In genomic region chr3:170429050-170429449, GRCh38 we compare ENCODE assay signal across 10 cellular contexts. TPM values are rescaled to one million over a fixed set of nuclear protein-coding genes. Genes with fewer than 3 reads are reported as not detected.
A peak's percentile ranks its signal among the peaks of the same experiment; 100 is the strongest.
DNase-seq lines count a peak whose midpoint lies in the region; ATAC-seq and TF ChIP-seq lines count a peak whose summit lies in the region.
"Had no signal": no experiment of that assay in that cellular context is flagged by ENCODE, and none has a peak within 500 bp of the region (broad histone marks: within the 10 kb centered on the region; RNA-seq: fewer than 3 reads in every experiment).

No MANE protein-coding gene starts in this region.

- no peak overlapping the region for H3K4me3 ChIP-seq in BLaER1 treated with 17β-estradiol and CSF1 and Interleukin-3, amounts not matched to agents 10 nM and 100 nM
- no peak overlapping the region for H3K4me3 ChIP-seq in ovary

- H3K27me3 ChIP-seq in BLaER1 treated with 17β-estradiol and CSF1 and Interleukin-3, amounts not matched to agents 10 nM and 100 nM: no peaks in the 10 kb centered on the region
- H3K27me3 ChIP-seq in ovary: no peaks in the 10 kb centered on the region

- no peak for TF ChIP-seq POLR2A in ovary (IDR thresholded peaks at IDR 0.05)

- intact Hi-C loops in ovary (cut with DNase I): loop anchor here in 1 of 4 donors (10.0 kb wide), 1 partner anchor 46 kb away; no protein-coding TSS in a partner anchor

- H3K9ac ChIP-seq in BLaER1 treated with 17β-estradiol and CSF1 and Interleukin-3, amounts not matched to agents 10 nM and 100 nM: no peak overlapping the region

- no peaks in the 10 kb centered on the region for H3K9me3 ChIP-seq in BLaER1 treated with 17β-estradiol and CSF1 and Interleukin-3, amounts not matched to agents 10 nM and 100 nM (replicated peaks in 1 of 11)
- no peaks in the 10 kb centered on the region for H3K9me3 ChIP-seq in ovary

- no peak for TF ChIP-seq CTCF in ovary (IDR thresholded peaks at IDR 0.05)

- WGBS in ovary, 3 donors: 52 to 74% (median 55%) methylated on average over 1 of the region's 1 CpG

- peak overlapping the region; percentile 18 to 69 (median 36); a peak in 20 of 22 replicates for H3K4me2 ChIP-seq in BLaER1 treated with 17β-estradiol and CSF1 and Interleukin-3, amounts not matched to agents 10 nM and 100 nM

- TF ChIP-seq EP300 in ovary (IDR thresholded peaks at IDR 0.05): no peak

- peak; percentile 76 for ATAC-seq in GM18907 (IDR thresholded peaks at IDR 0.05; ENCODE audit: unreplicated experiment)

- peaks cover 19 to 27% (median 21%) of the 10 kb centered on the region in 10 experiments for H3K4me1 ChIP-seq in BLaER1 treated with 17β-estradiol and CSF1 and Interleukin-3, amounts not matched to agents 10 nM and 100 nM
- peaks cover 14% of the 10 kb centered on the region for H3K4me1 ChIP-seq in ovary (ENCODE audit: insufficient read depth)

- no peak overlapping the region; a peak in 1 of 22 replicates for H3K27ac ChIP-seq in BLaER1 treated with 17β-estradiol and CSF1 and Interleukin-3, amounts not matched to agents 10 nM and 100 nM
- peak overlapping the region in 1 of 2 donors; percentile 58 for H3K27ac ChIP-seq in ovary

- H3K36me3 ChIP-seq in BLaER1 treated with 17β-estradiol and CSF1 and Interleukin-3, amounts not matched to agents 10 nM and 100 nM: no peaks in the 10 kb centered on the region
- no peaks in the 10 kb centered on the region for H3K36me3 ChIP-seq in ovary

- H4K20me1 ChIP-seq in BLaER1 treated with 17β-estradiol and CSF1 and Interleukin-3, amounts not matched to agents 10 nM and 100 nM: no peaks in the 10 kb centered on the region

- DNase-seq in MV-4-11 (lab: John Stamatoyannopoulos, UW) (peak; percentile 72), foreskin melanocyte (peak; percentile 77), NOMO-1 treated with dmso at 0.1 percent for 144 hours (lab: John Stamatoyannopoulos, UW; ENCODE audit: unreplicated experiment) (no peak), ovary (no peak), amygdala (lab: John Stamatoyannopoulos, UW) (no peak)
- no peak for DNase-seq in activated effector memory CD4-positive, alpha-beta T cell treated with anti-CD3 and anti-CD28 coated beads, Interleukin-2, amount 50 U/mL, for 16 hours
- DNase-seq: cerebellar nuclear complex, NCI-H526 treated with DMSO at 0.1 percent for 48 hours had no signal

RNA-seq across cellular contexts. Expression of gene CLDN11, which starts 10.4 kb away (rescaled TPM):
- 100 to 1,000 TPM in 3 of 7 donors, 10 to 100 TPM in 4; 75.1 to 247 (median 79.5) TPM for total RNA-seq in ovary
- 100 to 1,000 TPM; 125 to 254 TPM for polyA plus RNA-seq in ovary

Comparison
In these comparisons a context has a peak if more than half of its experiments do, and no peak if none do; other contexts are left out.
1. DNase-seq: peak in MV-4-11 (single experiment) and foreskin melanocyte (single experiment); none in NOMO-1 treated with dmso at 0.1 percent for 144 hours (single experiment), activated effector memory CD4-positive, alpha-beta T cell treated with anti-CD3 and anti-CD28 coated beads, Interleukin-2, amount 50 U/mL, for 16 hours (single experiment), ovary (0 of 5) and amygdala (0 of 56).